12 cellular contexts compared by ENCODE assay signal in genomic region chr14:23054000-23054811, GRCh38. TPM values are rescaled to one million over a fixed set of nuclear protein-coding genes. Genes with fewer than 3 reads are reported as not detected.
DNase-seq lines count a peak whose midpoint lies in the region; ATAC-seq and TF ChIP-seq lines count a peak whose summit lies in the region.
"Had no signal": no experiment of that assay in that cellular context is flagged by ENCODE, and none has a peak within 500 bp of the region (broad histone marks: within the 10 kb centered on the region; RNA-seq: fewer than 3 reads in every experiment).

No MANE protein-coding gene starts in this region.

- peaks cover 13% of the 10 kb centered on the region for H3K27me3 Mint-ChIP-seq in glutamatergic neuron (ENCODE audit: unreplicated experiment)

- H3K9me3 ChIP-seq in heart left ventricle (no peaks in the 10 kb centered on the region), right atrium auricular region (no peaks in the 10 kb centered on the region), upper lobe of right lung (no peaks in the 10 kb centered on the region), prostate gland (no peaks in the 10 kb centered on the region)

- no peaks in the 10 kb centered on the region for H3K27me3 ChIP-seq in heart left ventricle
- H3K27me3 ChIP-seq in right atrium auricular region = no peaks in the 10 kb centered on the region
- H3K27me3 ChIP-seq in upper lobe of right lung = no peaks in the 10 kb centered on the region
- H3K27me3 ChIP-seq in prostate gland (replicated peaks; ENCODE audit: insufficient read depth) = no peaks in the 10 kb centered on the region

- DNase-seq in heart left ventricle (no peak), right atrium auricular region (ENCODE audit: low spot score) (no peak), glutamatergic neuron (peak; percentile 62), upper lobe of right lung (peak; percentile 62), activated gamma-delta T cell treated with Interleukin-2 at 50 U/mL for 16 hours (no peak), prostate gland (ENCODE audit: low spot score) (no peak)
- DNase-seq in activated CD4-positive, alpha-beta T cell treated with anti-CD3 and anti-CD28 coated beads for 48 hours = peak; percentile 60
- DNase-seq: NCI-H2227 treated with DMSO at 0.1 percent for 48 hours had no signal

- peak overlapping the region; percentile 71 for H3K4me3 Mint-ChIP-seq in glutamatergic neuron (ENCODE audit: unreplicated experiment)

- peaks cover 0 to 11% (median 9%) of the 10 kb centered on the region in 9 donors for H3K36me3 ChIP-seq in heart left ventricle
- H3K36me3 ChIP-seq in right atrium auricular region = peaks cover 8% of the 10 kb centered on the region
- H3K36me3 ChIP-seq in upper lobe of right lung = peaks cover 8% of the 10 kb centered on the region
- H3K36me3 ChIP-seq in prostate gland = no peaks in the 10 kb centered on the region

- H3K4me1 ChIP-seq in heart left ventricle (peaks cover 0 to 28% (median 16%) of the 10 kb centered on the region in 12 donors), right atrium auricular region (peaks cover 0 to 19% of the 10 kb centered on the region in 2 donors), upper lobe of right lung (peaks cover 11% of the 10 kb centered on the region), prostate gland (replicated peaks) (no peaks in the 10 kb centered on the region)

- H3K27ac ChIP-seq in heart left ventricle (no peak overlapping the region), right atrium auricular region (no peak overlapping the region), upper lobe of right lung (no peak overlapping the region), prostate gland (no peak overlapping the region)
- H3K27ac ChIP-seq: C4-2B had no signal

- intact Hi-C loops in heart left ventricle (cut with DNase I) = loop anchor here in 2 of 10 donors (2.0 to 10.0 kb wide), 2 partner anchors 61 to 499 kb away; no protein-coding TSS in a partner anchor
- intact Hi-C loops in upper lobe of right lung (cut with DNase I) = no loop called here
- intact Hi-C loops in prostate gland (cut with DNase I) = no loop called here

- 70 to 87% (median 74%) methylated on average over 5 to 17 of the region's 17 CpGs for WGBS in heart left ventricle, 4 donors
- 80% methylated on average over 17 of the region's 17 CpGs for whole genome bisulfite sequencing in prostate gland

- no peak overlapping the region for H3K4me3 ChIP-seq in heart left ventricle
- H3K4me3 ChIP-seq in right atrium auricular region = no peak overlapping the region
- no peak overlapping the region for H3K4me3 ChIP-seq in upper lobe of right lung
- no peak overlapping the region for H3K4me3 ChIP-seq in prostate gland

- TF ChIP-seq CTCF in heart left ventricle (IDR thresholded peaks at IDR 0.05) (peak in 8 of 12 donors; percentile 7 to 45 (median 27)), right atrium auricular region (IDR thresholded peaks at IDR 0.05) (peak in 1 of 2 donors; percentile 48), glutamatergic neuron (IDR thresholded peaks at IDR 0.05; ENCODE audit: partially characterized antibody, unreplicated experiment) (no peak), upper lobe of right lung (IDR thresholded peaks at IDR 0.05) (peak; percentile 23), prostate gland (IDR thresholded peaks at IDR 0.05) (no peak)

- H3K4me1 Mint-ChIP-seq in glutamatergic neuron (ENCODE audit: low read depth, unreplicated experiment) = peaks cover 42% of the 10 kb centered on the region

- H3K27ac Mint-ChIP-seq in glutamatergic neuron (ENCODE audit: unreplicated experiment) = peak overlapping the region; percentile 81

- H3K9me3 Mint-ChIP-seq in glutamatergic neuron (ENCODE audit: unreplicated experiment) = peaks cover 11% of the 10 kb centered on the region

- no peaks in the 10 kb centered on the region for H3K36me3 Mint-ChIP-seq in glutamatergic neuron (ENCODE audit: unreplicated experiment)

- ATAC-seq in heart left ventricle (no peak), upper lobe of right lung (no peak), HG02759 (IDR thresholded peaks at IDR 0.05; ENCODE audit: unreplicated experiment) (no peak)

- no peak for TF ChIP-seq POLR2A in heart left ventricle (IDR thresholded peaks at IDR 0.05)
- no peak for TF ChIP-seq POLR2A in prostate gland (IDR thresholded peaks at IDR 0.05)

RNA-seq across cellular contexts. Expression of gene CDH24, which starts 3.1 kb away (rescaled TPM):
- total RNA-seq in heart left ventricle (1 to 10 TPM in 8 of 9 donors, under 1 TPM in 1; 0.72 to 3.3 (median 1.9) TPM), right atrium auricular region (1 to 10 TPM; 1.3 to 1.4 TPM), glutamatergic neuron (ENCODE audit: unreplicated experiment) (164 TPM), upper lobe of right lung (7.8 TPM), prostate gland (1 to 10 TPM; 4.0 to 7.2 TPM)
- 1 to 10 TPM; 1.6 to 2.8 TPM for polyA plus RNA-seq in heart left ventricle

RNA-seq across cellular contexts. Expression of gene PSMB11, which starts 12.2 kb away (rescaled TPM):
- total RNA-seq in heart left ventricle (not detected), right atrium auricular region (not detected), glutamatergic neuron (ENCODE audit: unreplicated experiment) (not detected), upper lobe of right lung (not detected), prostate gland (not detected)
- polyA plus RNA-seq in heart left ventricle = not detected
- total RNA-seq: astrocyte, myocyte had no signal

RNA-seq across cellular contexts. Expression of gene PSMB5, which starts 19.5 kb away (rescaled TPM):
- total RNA-seq in heart left ventricle (100 to 1,000 TPM; 113 to 186 (median 122) TPM), right atrium auricular region (100 to 1,000 TPM; 105 to 122 TPM), glutamatergic neuron (ENCODE audit: unreplicated experiment) (289 TPM), upper lobe of right lung (75.7 TPM), prostate gland (100 to 1,000 TPM; 124 to 152 TPM)
- polyA plus RNA-seq in heart left ventricle = 100 to 1,000 TPM in 1 of 2 donors, 10 to 100 TPM in 1; 75.7 to 233 TPM

RNA-seq across cellular contexts. Expression of gene ACIN1, which starts 40.7 kb away (rescaled TPM):
- 10 to 100 TPM; 42.0 to 91.2 (median 65.6) TPM for total RNA-seq in heart left ventricle
- 10 to 100 TPM; 46.2 to 71.5 TPM for polyA plus RNA-seq in heart left ventricle
- 10 to 100 TPM; 53.9 to 55.3 TPM for total RNA-seq in right atrium auricular region
- 341 TPM for total RNA-seq in glutamatergic neuron (ENCODE audit: unreplicated experiment)
- 161 TPM for total RNA-seq in upper lobe of right lung
- 100 to 1,000 TPM in 1 of 2 donors, 10 to 100 TPM in 1; 86.6 to 168 TPM for total RNA-seq in prostate gland

RNA-seq across cellular contexts. Expression of gene C14orf119, which starts 41.1 kb away (rescaled TPM):
- total RNA-seq in heart left ventricle (10 to 100 TPM; 15.3 to 35.9 (median 29.6) TPM), right atrium auricular region (10 to 100 TPM; 13.5 to 23.7 TPM), glutamatergic neuron (ENCODE audit: unreplicated experiment) (40.3 TPM), upper lobe of right lung (55.3 TPM), prostate gland (10 to 100 TPM; 20.3 to 32.3 TPM)
- polyA plus RNA-seq in heart left ventricle = 10 to 100 TPM in 1 of 2 donors, 1 to 10 TPM in 1; 8.1 to 47.7 TPM

Comparison
In these comparisons a context has a peak if more than half of its experiments do, and no peak if none do; other contexts are left out.
1. DNase-seq: peak in activated CD4-positive, alpha-beta T cell treated with anti-CD3 and anti-CD28 coated beads for 48 hours (single experiment), glutamatergic neuron (single experiment) and upper lobe of right lung (single experiment); none in heart left ventricle (0 of 5), right atrium auricular region (single experiment), activated gamma-delta T cell treated with Interleukin-2 at 50 U/mL for 16 hours (single experiment) and prostate gland (single experiment).
2. CTCF ChIP-seq: peak in heart left ventricle (8 of 12) and upper lobe of right lung (single experiment); none in glutamatergic neuron (single experiment) and prostate gland (0 of 4).
3. RNA of gene CDH24, which starts 3.1 kb away (total RNA-seq): 164 TPM in glutamatergic neuron (single experiment); 7.8 TPM in upper lobe of right lung (single experiment), 4.0 to 7.2 TPM in prostate gland, 0.72 to 3.3 TPM in heart left ventricle and 1.3 to 1.4 TPM in right atrium auricular region; every median in the first group is over 10 times any median in the second.